8 cellular contexts compared by ENCODE assay signal in genomic region chr10:122504551-122504950, GRCh38. TPM values are rescaled to one million over a fixed set of nuclear protein-coding genes. Genes with fewer than 3 reads are reported as not detected.
DNase-seq lines count a peak whose midpoint lies in the region; ATAC-seq and TF ChIP-seq lines count a peak whose summit lies in the region.

No MANE protein-coding gene starts in this region.

- TF ChIP-seq CTCF in chondrocyte (IDR thresholded peaks at IDR 0.05): no peak

- in situ Hi-C loops in ACHN (cut with HindIII; ENCODE audit: low pct_ligation_motif_present, low pct_unique_long_range_greater_than_20kb, low sequenced_read_pairs): no loop called here

- no peaks in the 10 kb centered on the region for H3K27me3 ChIP-seq in CD8-positive, alpha-beta memory T cell (ENCODE audit: insufficient read depth, low read length, poor library complexity, severe bottlenecking)

- no peak overlapping the region for H3K4me3 ChIP-seq in CD8-positive, alpha-beta memory T cell (ENCODE audit: low read length)

- H3K27ac Mint-ChIP-seq in chondrocyte (ENCODE audit: unreplicated experiment) (peak overlapping the region; percentile 96), T-cell (no peak overlapping the region)
- no peak overlapping the region for H3K27ac Mint-ChIP-seq in activated T-cell treated with anti-CD3 and anti-CD28 coated beads, Interleukin-2, amount 50 U/mL, for 72 hours
- H3K27ac Mint-ChIP-seq in CD8-positive, alpha-beta memory T cell: no peak overlapping the region

- no peak overlapping the region for H3K27ac ChIP-seq in CD8-positive, alpha-beta memory T cell (ENCODE audit: low read depth, low read length)

- no peak for ATAC-seq in activated T-cell treated with anti-CD3 and anti-CD28 coated beads, Interleukin-2, amount 50 U/mL, for 72 hours (replicated peaks in 1 of 2)
- no peak for ATAC-seq in GM18858 (IDR thresholded peaks at IDR 0.05; ENCODE audit: unreplicated experiment)
- no peak for ATAC-seq in T-cell (replicated peaks in 1 of 4)

- DNase-seq in ACHN (peak; percentile 80), NCI-H146 (lab: John Stamatoyannopoulos, UW) (peak; percentile 81), chondrocyte (ENCODE audit: low spot score) (no peak), medulla oblongata (ENCODE audit: extremely low spot score) (peak; percentile 94), T-cell (no peak)
- no peak for DNase-seq in activated T-cell treated with anti-CD3 and anti-CD28 coated beads, Interleukin-2, amount 50 U/mL, for 72 hours
- no peak for DNase-seq in CD8-positive, alpha-beta memory T cell

- no peaks in the 10 kb centered on the region for H3K36me3 ChIP-seq in CD8-positive, alpha-beta memory T cell (ENCODE audit: insufficient read depth, low read length)

- H3K27me3 Mint-ChIP-seq in chondrocyte (ENCODE audit: low read depth) (no peaks in the 10 kb centered on the region), T-cell (no peaks in the 10 kb centered on the region)
- H3K27me3 Mint-ChIP-seq in activated T-cell treated with anti-CD3 and anti-CD28 coated beads, Interleukin-2, amount 50 U/mL, for 72 hours (ENCODE audit: low read depth): no peaks in the 10 kb centered on the region
- H3K27me3 Mint-ChIP-seq in CD8-positive, alpha-beta memory T cell: peaks cover 1 to 6% of the 10 kb centered on the region in 2 donors

- no peaks in the 10 kb centered on the region for H3K9me3 Mint-ChIP-seq in chondrocyte (ENCODE audit: low read depth)
- no peaks in the 10 kb centered on the region for H3K9me3 Mint-ChIP-seq in activated T-cell treated with anti-CD3 and anti-CD28 coated beads, Interleukin-2, amount 50 U/mL, for 72 hours
- H3K9me3 Mint-ChIP-seq in CD8-positive, alpha-beta memory T cell: no peaks in the 10 kb centered on the region
- no peaks in the 10 kb centered on the region for H3K9me3 Mint-ChIP-seq in T-cell

- H3K4me1 ChIP-seq in CD8-positive, alpha-beta memory T cell (ENCODE audit: insufficient read depth, low read length): no peaks in the 10 kb centered on the region

- peaks cover 46% of the 10 kb centered on the region for H3K36me3 Mint-ChIP-seq in chondrocyte (ENCODE audit: low read depth)
- H3K36me3 Mint-ChIP-seq in activated T-cell treated with anti-CD3 and anti-CD28 coated beads, Interleukin-2, amount 50 U/mL, for 72 hours (ENCODE audit: insufficient read depth in 2 of 2): no peaks in the 10 kb centered on the region
- H3K36me3 Mint-ChIP-seq in CD8-positive, alpha-beta memory T cell: no peaks in the 10 kb centered on the region
- H3K36me3 Mint-ChIP-seq in T-cell: no peaks in the 10 kb centered on the region

- H3K4me3 Mint-ChIP-seq in chondrocyte (ENCODE audit: unreplicated experiment) (peak overlapping the region; percentile 28), T-cell (no peak overlapping the region)
- no peak overlapping the region for H3K4me3 Mint-ChIP-seq in activated T-cell treated with anti-CD3 and anti-CD28 coated beads, Interleukin-2, amount 50 U/mL, for 72 hours
- H3K4me3 Mint-ChIP-seq in CD8-positive, alpha-beta memory T cell: no peak overlapping the region

- no peaks in the 10 kb centered on the region for H3K9me3 ChIP-seq in CD8-positive, alpha-beta memory T cell (ENCODE audit: low read length)

- CTCF ChIA-PET in CD8-positive, alpha-beta memory T cell (lab: Charles Lee): interaction anchor here (0.9 to 1.4 kb wide), 4 partner anchors 11 to 61 kb away, joined by 3 to 4 read pairs (median 4); no protein-coding TSS in a partner anchor
- CTCF ChIA-PET in T-cell (lab: Charles Lee): no interaction called here

- H3K4me1 Mint-ChIP-seq in chondrocyte (ENCODE audit: low read depth) (peaks cover 67% of the 10 kb centered on the region), T-cell (no peaks in the 10 kb centered on the region)
- H3K4me1 Mint-ChIP-seq in activated T-cell treated with anti-CD3 and anti-CD28 coated beads, Interleukin-2, amount 50 U/mL, for 72 hours (ENCODE audit: low read depth): no peaks in the 10 kb centered on the region
- H3K4me1 Mint-ChIP-seq in CD8-positive, alpha-beta memory T cell: no peaks in the 10 kb centered on the region

- POLR2A ChIA-PET in CD8-positive, alpha-beta memory T cell (lab: Charles Lee): no interaction called here
- POLR2A ChIA-PET in T-cell (lab: Charles Lee): no interaction called here

RNA-seq across cellular contexts. Expression of gene HTRA1, which starts 43.2 kb away (rescaled TPM):
- total RNA-seq in chondrocyte: 1,260 to 1,504 TPM (median 1,485 TPM) in 3 replicates
- total RNA-seq in activated T-cell treated with anti-CD3 and anti-CD28 coated beads, Interleukin-2, amount 50 U/mL, for 72 hours: not detected
- under 1 TPM in 1 of 2 experiments, not detected in 1; 0.13 TPM for total RNA-seq in CD8-positive, alpha-beta memory T cell
- polyA plus RNA-seq in CD8-positive, alpha-beta memory T cell: 0.56 TPM
- under 1 TPM in 3 of 5 donors, not detected in 2; 0.51 to 0.56 (median 0.55) TPM for total RNA-seq in T-cell

RNA-seq across cellular contexts. Expression of gene ARMS2, which starts 50.1 kb away (rescaled TPM):
- total RNA-seq in chondrocyte: 0.62 to 1.1 TPM in 2 of 3 replicates, not detected in the other
- not detected for total RNA-seq in activated T-cell treated with anti-CD3 and anti-CD28 coated beads, Interleukin-2, amount 50 U/mL, for 72 hours
- total RNA-seq in CD8-positive, alpha-beta memory T cell: not detected
- not detected for polyA plus RNA-seq in CD8-positive, alpha-beta memory T cell
- total RNA-seq in T-cell: not detected

RNA-seq across cellular contexts. Expression of gene DMBT1, which starts 56.0 kb away (rescaled TPM):
- total RNA-seq in chondrocyte: 0.13 to 0.34 TPM (median 0.17 TPM) in 3 replicates
- total RNA-seq in activated T-cell treated with anti-CD3 and anti-CD28 coated beads, Interleukin-2, amount 50 U/mL, for 72 hours: not detected
- not detected for total RNA-seq in CD8-positive, alpha-beta memory T cell
- polyA plus RNA-seq in CD8-positive, alpha-beta memory T cell: not detected
- total RNA-seq in T-cell: under 1 TPM in 3 of 5 donors, not detected in 2; 0.10 to 0.18 (median 0.13) TPM

Comparison
In these comparisons a context has a peak if more than half of its experiments do, and no peak if none do; other contexts are left out.
1. DNase-seq: peak in ACHN (single experiment), NCI-H146 (single experiment) and medulla oblongata (single experiment); none in chondrocyte (single experiment), activated T-cell treated with anti-CD3 and anti-CD28 coated beads, Interleukin-2, amount 50 U/mL, for 72 hours (0 of 2), CD8-positive, alpha-beta memory T cell (0 of 5) and T-cell (0 of 34).
2. RNA of gene HTRA1, which starts 43.2 kb away (total RNA-seq): 1,260 to 1,504 TPM in chondrocyte; 0.51 to 0.56 TPM in T-cell, 0.13 TPM in CD8-positive, alpha-beta memory T cell and not detected in activated T-cell treated with anti-CD3 and anti-CD28 coated beads, Interleukin-2, amount 50 U/mL, for 72 hours; every median in the first group is over 100 times any median in the second.